ENCODE assay signal across 1 cellular context in the genomic region with DNA sequence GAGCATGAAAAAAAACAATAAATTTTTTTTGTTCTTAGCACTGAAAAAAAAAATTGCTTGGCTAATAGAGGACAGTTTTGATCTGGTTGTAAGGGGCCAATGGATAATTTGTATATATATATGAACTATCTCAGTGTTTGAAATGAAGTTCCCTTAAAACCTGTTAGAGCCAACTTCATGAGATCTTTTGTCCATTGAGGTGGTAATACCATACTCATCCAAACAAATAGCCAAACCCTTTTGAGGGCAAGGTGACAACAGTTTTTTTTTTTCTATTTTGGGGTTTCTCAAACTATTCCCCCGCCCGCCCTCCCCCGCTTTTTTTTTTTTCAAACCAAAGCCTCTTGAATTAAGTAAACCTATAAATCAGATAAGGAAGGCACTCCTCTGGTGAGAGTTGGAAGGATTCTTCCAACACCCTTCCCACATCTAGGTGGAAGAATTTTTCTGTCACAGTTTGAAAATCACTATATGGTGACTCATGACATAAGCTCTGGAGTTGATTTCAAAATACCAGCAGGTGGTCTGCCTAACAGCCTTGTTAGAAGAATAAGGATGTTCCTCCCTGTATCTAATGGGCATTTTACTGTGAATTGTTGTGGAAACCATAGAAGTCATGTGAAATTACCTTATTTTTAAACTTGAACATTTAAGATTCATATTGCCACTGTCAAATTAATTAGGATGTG.
A peak's percentile ranks its signal among the peaks of the same experiment; 100 is the strongest.
TF ChIP-seq lines count a peak whose summit lies in the region.

No MANE protein-coding gene starts in this region.

TF ChIP-seq in HepG2, 621 proteins besides CTCF, POLR2A, EP300 and RAD21 (continued from another document):
- TF ChIP-seq HMGXB3 (CRISPR knock-in tag; IDR thresholded peaks at IDR 0.05; ENCODE audit: borderline replicate concordance) (no peak), MYNN (CRISPR knock-in tag; IDR thresholded peaks at IDR 0.05; ENCODE audit: low read depth) (no peak), BRF2 (CRISPR knock-in tag; IDR thresholded peaks at IDR 0.05) (no peak), MTF1 (CRISPR knock-in tag; IDR thresholded peaks at IDR 0.05) (no peak), SALL1 (CRISPR knock-in tag; IDR thresholded peaks at IDR 0.05) (no peak), SAP130 (CRISPR knock-in tag; IDR thresholded peaks at IDR 0.05; ENCODE audit: low read depth) (0 out of 2 replicates have a peak, but pooled peaks have one; percentile 22), EEA1 (CRISPR knock-in tag; IDR thresholded peaks at IDR 0.05; ENCODE audit: borderline replicate concordance) (no peak), ONECUT2 (CRISPR knock-in tag; IDR thresholded peaks at IDR 0.05) (no peak), MAFK (conservative IDR thresholded peaks at IDR 0.05 in 1 of 2, IDR thresholded peaks at IDR 0.05 in 1 of 2; ENCODE audit: low read length in 2 of 2) (no peak), TFDP2 (CRISPR knock-in tag; IDR thresholded peaks at IDR 0.05) (no peak), THAP11 (CRISPR knock-in tag; IDR thresholded peaks at IDR 0.05) (0 out of 2 replicates have a peak, but pooled peaks have one; percentile 15), ZNF607 (CRISPR knock-in tag; IDR thresholded peaks at IDR 0.05; ENCODE audit: borderline replicate concordance) (no peak), CEBPG (CRISPR knock-in tag; IDR thresholded peaks at IDR 0.05) (peak; percentile 32; the same call in 1 of the 2 replicates), CREB1 (IDR thresholded peaks at IDR 0.05) (0 out of 2 replicates have a peak, but pooled peaks have one; percentile 17), CREB1 (CRISPR knock-in tag; IDR thresholded peaks at IDR 0.05) (no peak), TEAD3 (CRISPR knock-in tag; optimal IDR thresholded peaks at IDR 0.05; ENCODE audit: borderline replicate concordance) (peak; percentile 22), ARNT2 (CRISPR knock-in tag; IDR thresholded peaks at IDR 0.05; ENCODE audit: low read depth) (no peak), ATF4 (CRISPR knock-in tag; IDR thresholded peaks at IDR 0.05) (no peak), HMGXB4 (CRISPR knock-in tag; IDR thresholded peaks at IDR 0.05; ENCODE audit: borderline replicate concordance in 1 of 2, low read depth in 1 of 2) (no peak), TAF15 (IDR thresholded peaks at IDR 0.05; ENCODE audit: low read depth, low read length, poor library complexity, severe bottlenecking) (no peak), CREM (IDR thresholded peaks at IDR 0.05) (no peak), CREM (CRISPR knock-in tag; IDR thresholded peaks at IDR 0.05) (no peak)
- TF ChIP-seq, protein P1, sequence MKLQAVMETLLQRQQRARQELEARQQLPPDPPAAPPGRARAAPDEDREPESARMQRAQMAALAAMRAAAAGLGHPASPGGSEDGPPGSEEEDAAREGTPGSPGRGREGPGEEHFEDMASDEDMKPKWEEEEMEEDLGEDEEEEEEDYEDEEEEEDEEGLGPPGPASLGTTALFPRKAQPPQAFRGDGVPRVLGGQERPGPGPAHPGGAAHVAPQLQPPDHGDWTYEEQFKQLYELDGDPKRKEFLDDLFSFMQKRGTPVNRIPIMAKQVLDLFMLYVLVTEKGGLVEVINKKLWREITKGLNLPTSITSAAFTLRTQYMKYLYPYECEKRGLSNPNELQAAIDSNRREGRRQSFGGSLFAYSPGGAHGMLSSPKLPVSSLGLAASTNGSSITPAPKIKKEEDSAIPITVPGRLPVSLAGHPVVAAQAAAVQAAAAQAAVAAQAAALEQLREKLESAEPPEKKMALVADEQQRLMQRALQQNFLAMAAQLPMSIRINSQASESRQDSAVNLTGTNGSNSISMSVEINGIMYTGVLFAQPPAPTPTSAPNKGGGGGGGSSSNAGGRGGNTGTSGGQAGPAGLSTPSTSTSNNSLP (IDR thresholded peaks at IDR 0.05; ENCODE audit: low read depth, low read length): 0 out of 2 replicates have a peak, but pooled peaks have one; percentile 20
- TF ChIP-seq, protein P2, sequence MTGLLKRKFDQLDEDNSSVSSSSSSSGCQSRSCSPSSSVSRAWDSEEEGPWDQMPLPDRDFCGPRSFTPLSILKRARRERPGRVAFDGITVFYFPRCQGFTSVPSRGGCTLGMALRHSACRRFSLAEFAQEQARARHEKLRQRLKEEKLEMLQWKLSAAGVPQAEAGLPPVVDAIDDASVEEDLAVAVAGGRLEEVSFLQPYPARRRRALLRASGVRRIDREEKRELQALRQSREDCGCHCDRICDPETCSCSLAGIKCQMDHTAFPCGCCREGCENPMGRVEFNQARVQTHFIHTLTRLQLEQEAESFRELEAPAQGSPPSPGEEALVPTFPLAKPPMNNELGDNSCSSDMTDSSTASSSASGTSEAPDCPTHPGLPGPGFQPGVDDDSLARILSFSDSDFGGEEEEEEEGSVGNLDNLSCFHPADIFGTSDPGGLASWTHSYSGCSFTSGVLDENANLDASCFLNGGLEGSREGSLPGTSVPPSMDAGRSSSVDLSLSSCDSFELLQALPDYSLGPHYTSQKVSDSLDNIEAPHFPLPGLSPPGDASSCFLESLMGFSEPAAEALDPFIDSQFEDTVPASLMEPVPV (CRISPR knock-in tag; IDR thresholded peaks at IDR 0.05): no peak
- TF ChIP-seq, protein P3, sequence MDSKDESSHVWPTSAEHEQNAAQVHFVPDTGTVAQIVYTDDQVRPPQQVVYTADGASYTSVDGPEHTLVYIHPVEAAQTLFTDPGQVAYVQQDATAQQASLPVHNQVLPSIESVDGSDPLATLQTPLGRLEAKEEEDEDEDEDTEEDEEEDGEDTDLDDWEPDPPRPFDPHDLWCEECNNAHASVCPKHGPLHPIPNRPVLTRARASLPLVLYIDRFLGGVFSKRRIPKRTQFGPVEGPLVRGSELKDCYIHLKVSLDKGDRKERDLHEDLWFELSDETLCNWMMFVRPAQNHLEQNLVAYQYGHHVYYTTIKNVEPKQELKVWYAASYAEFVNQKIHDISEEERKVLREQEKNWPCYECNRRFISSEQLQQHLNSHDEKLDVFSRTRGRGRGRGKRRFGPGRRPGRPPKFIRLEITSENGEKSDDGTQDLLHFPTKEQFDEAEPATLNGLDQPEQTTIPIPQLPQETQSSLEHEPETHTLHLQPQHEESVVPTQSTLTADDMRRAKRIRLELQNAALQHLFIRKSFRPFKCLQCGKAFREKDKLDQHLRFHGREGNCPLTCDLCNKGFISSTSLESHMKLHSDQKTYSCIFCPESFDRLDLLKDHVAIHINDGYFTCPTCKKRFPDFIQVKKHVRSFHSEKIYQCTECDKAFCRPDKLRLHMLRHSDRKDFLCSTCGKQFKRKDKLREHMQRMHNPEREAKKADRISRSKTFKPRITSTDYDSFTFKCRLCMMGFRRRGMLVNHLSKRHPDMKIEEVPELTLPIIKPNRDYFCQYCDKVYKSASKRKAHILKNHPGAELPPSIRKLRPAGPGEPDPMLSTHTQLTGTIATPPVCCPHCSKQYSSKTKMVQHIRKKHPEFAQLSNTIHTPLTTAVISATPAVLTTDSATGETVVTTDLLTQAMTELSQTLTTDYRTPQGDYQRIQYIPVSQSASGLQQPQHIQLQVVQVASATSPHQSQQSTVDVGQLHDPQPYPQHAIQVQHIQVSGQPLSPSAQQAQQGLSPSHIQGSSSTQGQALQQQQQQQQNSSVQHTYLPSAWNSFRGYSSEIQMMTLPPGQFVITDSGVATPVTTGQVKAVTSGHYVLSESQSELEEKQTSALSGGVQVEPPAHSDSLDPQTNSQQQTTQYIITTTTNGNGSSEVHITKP (CRISPR knock-in tag; IDR thresholded peaks at IDR 0.05; ENCODE audit: low read depth): no peak
- TF ChIP-seq, protein P4, sequence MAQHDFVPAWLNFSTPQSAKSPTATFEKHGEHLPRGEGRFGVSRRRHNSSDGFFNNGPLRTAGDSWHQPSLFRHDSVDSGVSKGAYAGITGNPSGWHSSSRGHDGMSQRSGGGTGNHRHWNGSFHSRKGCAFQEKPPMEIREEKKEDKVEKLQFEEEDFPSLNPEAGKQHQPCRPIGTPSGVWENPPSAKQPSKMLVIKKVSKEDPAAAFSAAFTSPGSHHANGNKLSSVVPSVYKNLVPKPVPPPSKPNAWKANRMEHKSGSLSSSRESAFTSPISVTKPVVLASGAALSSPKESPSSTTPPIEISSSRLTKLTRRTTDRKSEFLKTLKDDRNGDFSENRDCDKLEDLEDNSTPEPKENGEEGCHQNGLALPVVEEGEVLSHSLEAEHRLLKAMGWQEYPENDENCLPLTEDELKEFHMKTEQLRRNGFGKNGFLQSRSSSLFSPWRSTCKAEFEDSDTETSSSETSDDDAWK (CRISPR knock-in tag; IDR thresholded peaks at IDR 0.05): no peak
- TF ChIP-seq, protein P5, sequence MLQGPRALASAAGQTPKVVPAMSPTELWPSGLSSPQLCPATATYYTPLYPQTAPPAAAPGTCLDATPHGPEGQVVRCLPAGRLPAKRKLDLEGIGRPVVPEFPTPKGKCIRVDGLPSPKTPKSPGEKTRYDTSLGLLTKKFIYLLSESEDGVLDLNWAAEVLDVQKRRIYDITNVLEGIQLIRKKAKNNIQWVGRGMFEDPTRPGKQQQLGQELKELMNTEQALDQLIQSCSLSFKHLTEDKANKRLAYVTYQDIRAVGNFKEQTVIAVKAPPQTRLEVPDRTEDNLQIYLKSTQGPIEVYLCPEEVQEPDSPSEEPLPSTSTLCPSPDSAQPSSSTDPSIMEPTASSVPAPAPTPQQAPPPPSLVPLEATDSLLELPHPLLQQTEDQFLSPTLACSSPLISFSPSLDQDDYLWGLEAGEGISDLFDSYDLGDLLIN (CRISPR knock-in tag; IDR thresholded peaks at IDR 0.05; ENCODE audit: borderline replicate concordance): no peak
- TF ChIP-seq, protein P6, sequence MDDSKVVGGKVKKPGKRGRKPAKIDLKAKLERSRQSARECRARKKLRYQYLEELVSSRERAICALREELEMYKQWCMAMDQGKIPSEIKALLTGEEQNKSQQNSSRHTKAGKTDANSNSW (CRISPR knock-in tag; IDR thresholded peaks at IDR 0.05; ENCODE audit: borderline replicate concordance): no peak
